24 cellular contexts compared by ENCODE assay signal in genomic region chr9:93012998-93013855, GRCh38. TPM values are rescaled to one million over a fixed set of nuclear protein-coding genes. Genes with fewer than 3 reads are reported as not detected.
DNase-seq lines count a peak whose midpoint lies in the region; ATAC-seq and TF ChIP-seq lines count a peak whose summit lies in the region.
"Had no signal": no experiment of that assay in that cellular context is flagged by ENCODE, and none has a peak within 500 bp of the region (broad histone marks: within the 10 kb centered on the region; RNA-seq: fewer than 3 reads in every experiment).

No MANE protein-coding gene starts in this region.

- in situ Hi-C loops in GM13976 (cut with MboI; ENCODE audit: low sequenced_read_pairs, unreplicated experiment) = no loop called here

- POLR2A ChIA-PET in SK-N-SH (lab: Yijun Ruan, JAX) = no interaction called here

- no peaks in the 10 kb centered on the region for H3F3A ChIP-seq in SK-N-SH (replicated peaks; ENCODE audit: insufficient read depth)

- DNase-seq in activated naive CD4-positive, alpha-beta T cell treated with anti-CD3 and anti-CD28 coated beads, Interleukin-2, amount 50 U/mL, for 16 hours = no peak
- DNase-seq in SK-N-SH (peak; percentile 5), upper lobe of right lung (peak; percentile 41), islet precursor cell (no peak), GM13976 (ENCODE audit: low spot score) (no peak)
- no peak for DNase-seq in effector memory CD8-positive, alpha-beta T cell
- DNase-seq: COR-L47; erythroblast; mesendoderm; NCI-H1694 treated with DMSO at 0.1 percent for 48 hours; NCI-H82; small intestine; stimulated activated CD4-positive, alpha-beta T cell treated with anti-CD3 and anti-CD28 coated beads, Interleukin-4, amount 100 ng/mL, for 24 hours had no signal

- H4K20me1 ChIP-seq in SK-N-SH (ENCODE audit: insufficient read depth) = no peaks in the 10 kb centered on the region

- H3K36me3 ChIP-seq in SK-N-SH (replicated peaks in 1 of 2; ENCODE audit: control insufficient read depth in 1 of 2, insufficient read depth in 2 of 2, low read length in 1 of 2) (no peaks in the 10 kb centered on the region), upper lobe of right lung (no peaks in the 10 kb centered on the region)
- H3K36me3 ChIP-seq: adrenal gland, breast epithelium, SJCRH30 had no signal

- CTCF ChIA-PET in SK-N-SH (lab: Yijun Ruan, JAX) = interaction anchor here (2.7 kb wide), 1 partner anchor 9 kb away, joined by 18 read pairs; no protein-coding TSS in a partner anchor

- peaks cover 9% of the 10 kb centered on the region for H3K36me3 Mint-ChIP-seq in activated naive CD4-positive, alpha-beta T cell treated with anti-CD3 and anti-CD28 coated beads, Interleukin-2, amount 50 U/mL, for 24 hours
- H3K36me3 Mint-ChIP-seq in effector memory CD8-positive, alpha-beta T cell (ENCODE audit: insufficient read depth) = peaks cover 90% of the 10 kb centered on the region

- H2AFZ ChIP-seq in SK-N-SH (ENCODE audit: low read depth) = no peak overlapping the region

- peak overlapping the region; percentile 35 for H3K27ac Mint-ChIP-seq in activated naive CD4-positive, alpha-beta T cell treated with anti-CD3 and anti-CD28 coated beads, Interleukin-2, amount 50 U/mL, for 24 hours
- H3K27ac Mint-ChIP-seq in effector memory CD8-positive, alpha-beta T cell = peak overlapping the region; percentile 39 to 77

- H3K4me1 ChIP-seq in SK-N-SH (ENCODE audit: control insufficient read depth in 1 of 2, insufficient read depth in 2 of 2, low read depth in 1 of 2, low read length in 1 of 2) (peaks cover 0 to 15% of the 10 kb centered on the region in 2 experiments; a peak in 1 of 4 replicates), upper lobe of right lung (no peaks in the 10 kb centered on the region)
- H3K4me1 ChIP-seq: adrenal gland, breast epithelium, psoas muscle, SJCRH30, suprapubic skin had no signal

- 59% methylated on average over 7 of the region's 14 CpGs for WGBS in SK-N-SH (ENCODE audit: low lambda C conversion rate)

- no peaks in the 10 kb centered on the region for H3K79me2 ChIP-seq in SK-N-SH (ENCODE audit: insufficient read depth)

- H3K27me3 ChIP-seq in SK-N-SH (ENCODE audit: insufficient read depth) = no peaks in the 10 kb centered on the region
- H3K27me3 ChIP-seq in upper lobe of right lung = no peaks in the 10 kb centered on the region
- H3K27me3 ChIP-seq: adrenal gland, breast epithelium, SJCRH30, suprapubic skin had no signal

- TF ChIP-seq RAD21 in SK-N-SH (IDR thresholded peaks at IDR 0.05; ENCODE audit: low read length) = no peak

- ATAC-seq in effector memory CD8-positive, alpha-beta T cell (replicated peaks) = no peak
- no peak for ATAC-seq in upper lobe of right lung
- ATAC-seq: psoas muscle had no signal

- no peaks in the 10 kb centered on the region for H3K9me3 ChIP-seq in SK-N-SH
- H3K9me3 ChIP-seq in upper lobe of right lung = no peaks in the 10 kb centered on the region
- H3K9me3 ChIP-seq: adrenal gland, breast epithelium, psoas muscle, SJCRH30, suprapubic skin had no signal

- H3K9me3 Mint-ChIP-seq in activated naive CD4-positive, alpha-beta T cell treated with anti-CD3 and anti-CD28 coated beads, Interleukin-2, amount 50 U/mL, for 24 hours = no peaks in the 10 kb centered on the region
- no peaks in the 10 kb centered on the region for H3K9me3 Mint-ChIP-seq in effector memory CD8-positive, alpha-beta T cell
- H3K9me3 Mint-ChIP-seq: IgD-negative memory B cell had no signal

- intact Hi-C loops in upper lobe of right lung (cut with DNase I) = no loop called here

- H3K9me2 ChIP-seq in SK-N-SH = no peaks in the 10 kb centered on the region

- no peak for TF ChIP-seq EP300 in SK-N-SH (IDR thresholded peaks at IDR 0.05; ENCODE audit: borderline replicate concordance in 1 of 2, low read depth in 1 of 2, low read length in 1 of 2)

- peaks cover 18% of the 10 kb centered on the region for H3K4me1 Mint-ChIP-seq in activated naive CD4-positive, alpha-beta T cell treated with anti-CD3 and anti-CD28 coated beads, Interleukin-2, amount 50 U/mL, for 24 hours
- peaks cover 8 to 14% of the 10 kb centered on the region in 2 donors for H3K4me1 Mint-ChIP-seq in effector memory CD8-positive, alpha-beta T cell (ENCODE audit: low read depth in 2 of 2)

- H3K27ac ChIP-seq in SK-N-SH (ENCODE audit: low read depth in 2 of 2, low read length in 1 of 2) = no peak overlapping the region
- H3K27ac ChIP-seq in upper lobe of right lung = no peak overlapping the region
- H3K27ac ChIP-seq: adrenal gland, breast epithelium, HL-60, psoas muscle, SJCRH30, suprapubic skin had no signal

- no peak overlapping the region for H3K4me2 ChIP-seq in SK-N-SH

- H3K27me3 Mint-ChIP-seq in activated naive CD4-positive, alpha-beta T cell treated with anti-CD3 and anti-CD28 coated beads, Interleukin-2, amount 50 U/mL, for 24 hours = no peaks in the 10 kb centered on the region
- H3K27me3 Mint-ChIP-seq in effector memory CD8-positive, alpha-beta T cell = no peaks in the 10 kb centered on the region
- H3K27me3 Mint-ChIP-seq: IgD-negative memory B cell had no signal

- H3K9ac ChIP-seq in SK-N-SH = no peak overlapping the region

- H3K4me3 Mint-ChIP-seq in activated naive CD4-positive, alpha-beta T cell treated with anti-CD3 and anti-CD28 coated beads, Interleukin-2, amount 50 U/mL, for 24 hours = no peak overlapping the region
- H3K4me3 Mint-ChIP-seq in effector memory CD8-positive, alpha-beta T cell = no peak overlapping the region
- H3K4me3 Mint-ChIP-seq: IgD-negative memory B cell had no signal

- no peak for TF ChIP-seq CTCF in SK-N-SH (IDR thresholded peaks at IDR 0.05)
- TF ChIP-seq CTCF in upper lobe of right lung (IDR thresholded peaks at IDR 0.05) = no peak
- no peak for TF ChIP-seq CTCF in GM13976 (IDR thresholded peaks at IDR 0.05; ENCODE audit: borderline replicate concordance, control extremely low read depth, extremely low read depth, insufficient read depth, missing control alignments)

- H3K4me3 ChIP-seq in SK-N-SH (ENCODE audit: low read depth in 2 of 2, low read length in 1 of 2) (no peak overlapping the region), upper lobe of right lung (no peak overlapping the region)
- H3K4me3 ChIP-seq: adrenal gland, breast epithelium, psoas muscle, SJCRH30, suprapubic skin had no signal

TF ChIP-seq in SK-N-SH, 30 proteins besides CTCF, POLR2A, EP300 and RAD21:
- TF ChIP-seq POLR2AphosphoS5 (IDR thresholded peaks at IDR 0.05; ENCODE audit: low read depth, low read length) (no peak), GATA2 (CRISPR knock-in tag; IDR thresholded peaks at IDR 0.05) (no peak), JUND (IDR thresholded peaks at IDR 0.05) (no peak)
TF ChIP-seq in SK-N-SH: peak in this region for 0.

RNA-seq across cellular contexts. Expression of gene SUSD3, which starts 45.3 kb away (rescaled TPM):
- polyA plus RNA-seq in SK-N-SH (2012; rRNA removed) = 0.49 and 0.67 TPM in 2 replicates
- 0.33 and 0.35 TPM in 2 replicates for polyA plus RNA-seq in SK-N-SH (2012; cell fraction: cytosol; rRNA removed)
- 0.09 and 0.13 TPM in 2 replicates for polyA plus RNA-seq in SK-N-SH (2012; cell fraction: nucleus; rRNA removed)
- total RNA-seq in upper lobe of right lung = 4.8 TPM
- total RNA-seq: dermis microvascular lymphatic vessel endothelial cell, MCF 10A, SJCRH30 had no signal
- polyA plus RNA-seq: neural cell had no signal

Comparison
In these comparisons a context has a peak if more than half of its experiments do, and no peak if none do; other contexts are left out.
1. DNase-seq: peak in SK-N-SH (single experiment) and upper lobe of right lung (single experiment); none in activated naive CD4-positive, alpha-beta T cell treated with anti-CD3 and anti-CD28 coated beads, Interleukin-2, amount 50 U/mL, for 16 hours (single experiment), effector memory CD8-positive, alpha-beta T cell (0 of 3), islet precursor cell (single experiment) and GM13976 (single experiment).